In the genomic region with DNA sequence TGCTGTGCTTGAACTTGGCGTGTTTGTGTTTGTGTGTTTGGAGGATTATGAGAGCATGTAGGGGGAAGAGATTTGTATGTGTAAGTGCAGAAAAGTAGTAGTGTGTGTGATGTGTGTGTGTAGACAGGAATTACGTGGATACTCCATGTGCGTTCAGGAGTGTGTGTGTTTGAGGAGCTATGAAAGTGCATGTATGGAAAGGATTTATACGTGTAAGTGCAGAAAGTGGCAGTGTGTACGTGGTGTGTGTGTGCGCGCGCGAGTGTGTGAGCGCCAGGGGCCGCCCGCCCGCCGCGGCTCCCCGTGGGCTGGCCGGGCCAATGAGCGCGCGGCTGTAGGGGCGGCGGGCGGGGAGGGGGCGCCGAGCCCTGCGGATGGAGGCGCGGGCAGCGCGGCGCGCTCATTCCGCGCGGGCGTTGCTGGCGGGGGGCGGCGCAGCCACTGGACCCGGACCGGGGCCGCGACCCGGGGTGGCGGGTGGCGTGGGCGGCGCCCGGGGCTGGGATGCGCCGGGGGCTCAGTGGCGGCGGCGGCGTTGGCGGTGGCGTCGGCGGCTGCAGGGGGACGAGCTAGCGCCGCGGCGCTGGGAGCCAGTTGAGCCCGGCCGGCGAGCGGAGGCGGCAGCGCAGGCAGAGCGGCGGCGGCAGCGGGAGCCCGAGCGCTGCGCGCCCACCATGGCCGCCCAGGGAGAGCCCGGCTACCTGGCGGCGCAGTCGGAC, we compare ENCODE assay signal across 1 cellular context.
TF ChIP-seq lines count a peak whose summit lies in the region.

Gene BICC1 (plus strand): TSS at position 403 of the 719 bp plus-strand sequence. CDS start 272 bp downstream, at position 675.

TF ChIP-seq in WTC11, 78 proteins besides CTCF, POLR2A, EP300 and RAD21 (continued from another document):
- no peak for TF ChIP-seq ARID4B (CRISPR knock-in tag; IDR thresholded peaks at IDR 0.05; ENCODE audit: borderline replicate concordance)
- TF ChIP-seq, protein P1, sequence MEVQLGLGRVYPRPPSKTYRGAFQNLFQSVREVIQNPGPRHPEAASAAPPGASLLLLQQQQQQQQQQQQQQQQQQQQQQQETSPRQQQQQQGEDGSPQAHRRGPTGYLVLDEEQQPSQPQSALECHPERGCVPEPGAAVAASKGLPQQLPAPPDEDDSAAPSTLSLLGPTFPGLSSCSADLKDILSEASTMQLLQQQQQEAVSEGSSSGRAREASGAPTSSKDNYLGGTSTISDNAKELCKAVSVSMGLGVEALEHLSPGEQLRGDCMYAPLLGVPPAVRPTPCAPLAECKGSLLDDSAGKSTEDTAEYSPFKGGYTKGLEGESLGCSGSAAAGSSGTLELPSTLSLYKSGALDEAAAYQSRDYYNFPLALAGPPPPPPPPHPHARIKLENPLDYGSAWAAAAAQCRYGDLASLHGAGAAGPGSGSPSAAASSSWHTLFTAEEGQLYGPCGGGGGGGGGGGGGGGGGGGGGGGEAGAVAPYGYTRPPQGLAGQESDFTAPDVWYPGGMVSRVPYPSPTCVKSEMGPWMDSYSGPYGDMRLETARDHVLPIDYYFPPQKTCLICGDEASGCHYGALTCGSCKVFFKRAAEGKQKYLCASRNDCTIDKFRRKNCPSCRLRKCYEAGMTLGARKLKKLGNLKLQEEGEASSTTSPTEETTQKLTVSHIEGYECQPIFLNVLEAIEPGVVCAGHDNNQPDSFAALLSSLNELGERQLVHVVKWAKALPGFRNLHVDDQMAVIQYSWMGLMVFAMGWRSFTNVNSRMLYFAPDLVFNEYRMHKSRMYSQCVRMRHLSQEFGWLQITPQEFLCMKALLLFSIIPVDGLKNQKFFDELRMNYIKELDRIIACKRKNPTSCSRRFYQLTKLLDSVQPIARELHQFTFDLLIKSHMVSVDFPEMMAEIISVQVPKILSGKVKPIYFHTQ (CRISPR knock-in tag; IDR thresholded peaks at IDR 0.05) = no peak
- TF ChIP-seq ELF4 (CRISPR knock-in tag; IDR thresholded peaks at IDR 0.05; ENCODE audit: low read depth) = no peak
- no peak for TF ChIP-seq SMAD4 (CRISPR knock-in tag; IDR thresholded peaks at IDR 0.05)
- TF ChIP-seq USF2 (CRISPR knock-in tag; IDR thresholded peaks at IDR 0.05) = peak; percentile 57
